1 cellular context compared by ENCODE assay signal in the genomic region with DNA sequence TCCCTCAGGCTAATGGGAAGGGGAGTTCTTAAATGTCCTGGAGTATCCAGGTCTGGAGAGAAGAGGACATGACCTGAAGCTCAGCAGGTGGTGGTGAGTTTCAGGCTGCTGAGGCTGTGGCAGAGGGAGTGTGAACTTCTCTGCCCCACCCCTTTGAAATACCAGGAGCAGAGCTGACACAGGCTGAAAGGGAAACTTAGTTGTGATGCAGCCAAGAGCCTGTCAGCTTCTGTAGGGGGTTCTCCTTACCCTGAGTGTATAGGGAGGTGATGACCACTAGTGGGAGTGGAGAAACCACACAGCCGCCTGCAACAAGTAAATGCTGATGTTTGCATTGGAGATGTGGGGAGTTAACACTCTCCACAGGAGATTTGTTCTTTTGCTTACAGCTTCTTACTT.
TF ChIP-seq lines count a peak whose summit lies in the region.

No MANE protein-coding gene starts in this region.

TF ChIP-seq in SK-N-SH treated with all-trans-retinoic acid at 6 μM for 48 hours, 23 proteins besides CTCF, POLR2A, EP300 and RAD21 (continued from another document):
- TF ChIP-seq, protein P1, sequence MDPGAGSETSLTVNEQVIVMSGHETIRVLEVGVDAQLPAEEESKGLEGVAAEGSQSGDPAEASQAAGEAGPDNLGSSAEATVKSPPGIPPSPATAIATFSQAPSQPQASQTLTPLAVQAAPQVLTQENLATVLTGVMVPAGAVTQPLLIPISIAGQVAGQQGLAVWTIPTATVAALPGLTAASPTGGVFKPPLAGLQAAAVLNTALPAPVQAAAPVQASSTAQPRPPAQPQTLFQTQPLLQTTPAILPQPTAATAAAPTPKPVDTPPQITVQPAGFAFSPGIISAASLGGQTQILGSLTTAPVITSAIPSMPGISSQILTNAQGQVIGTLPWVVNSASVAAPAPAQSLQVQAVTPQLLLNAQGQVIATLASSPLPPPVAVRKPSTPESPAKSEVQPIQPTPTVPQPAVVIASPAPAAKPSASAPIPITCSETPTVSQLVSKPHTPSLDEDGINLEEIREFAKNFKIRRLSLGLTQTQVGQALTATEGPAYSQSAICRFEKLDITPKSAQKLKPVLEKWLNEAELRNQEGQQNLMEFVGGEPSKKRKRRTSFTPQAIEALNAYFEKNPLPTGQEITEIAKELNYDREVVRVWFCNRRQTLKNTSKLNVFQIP (CRISPR knock-in tag; IDR thresholded peaks at IDR 0.05; ENCODE audit: borderline replicate concordance, low read depth), result no peak
- TF ChIP-seq ISL1 (CRISPR knock-in tag; IDR thresholded peaks at IDR 0.05), result no peak
TF ChIP-seq in SK-N-SH treated with all-trans-retinoic acid at 6 μM for 48 hours: peak in this region for 0.
